Comparison of ENCODE assay signal across 19 cellular contexts in the genomic region with DNA sequence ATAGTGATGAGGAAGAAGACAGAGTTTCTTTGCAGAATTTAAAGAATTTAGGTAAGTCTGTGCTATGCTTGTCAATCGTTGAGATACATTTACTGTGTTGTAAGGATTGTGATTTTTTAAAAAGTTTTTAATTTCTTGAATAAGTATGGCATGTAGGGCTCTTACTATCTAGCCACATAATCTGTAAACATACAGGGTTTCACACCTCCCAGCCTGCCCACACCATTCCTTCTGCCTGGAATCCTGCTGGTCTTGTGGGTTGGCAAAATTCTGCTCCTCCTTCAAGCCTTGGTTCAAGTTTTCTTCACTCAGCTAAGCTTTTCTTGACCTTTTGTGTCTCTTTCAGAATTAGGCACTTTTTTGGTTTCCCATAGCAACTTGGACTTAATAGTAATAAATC.
"Had no signal": no experiment of that assay in that cellular context is flagged by ENCODE, and none has a peak within 500 bp of the region (broad histone marks: within the 10 kb centered on the region; RNA-seq: fewer than 3 reads in every experiment).

No MANE protein-coding gene starts in this region.

- H3K27me3 ChIP-seq: esophagus muscularis mucosa, foreskin keratinocyte, testis, uterus had no signal

- ATAC-seq: foreskin keratinocyte; left colon; stimulated activated naive CD8-positive, alpha-beta T cell treated with anti-CD3 and anti-CD28 coated beads, Interleukin-15, amount 100 ng/mL, for 72 hours; T-cell had no signal

- H3K36me3 ChIP-seq: uterus had no signal

- H3K27me3 Mint-ChIP-seq: stimulated activated naive CD8-positive, alpha-beta T cell treated with anti-CD3 and anti-CD28 coated beads, Interleukin-15, amount 100 ng/mL, for 72 hours; T-cell had no signal

- H3K4me3 ChIP-seq: esophagus muscularis mucosa, lung, SK-N-MC, testis, uterus had no signal

- DNase-seq: activated CD4-positive, alpha-beta T cell treated with anti-CD3 and anti-CD28 coated beads for 4 hours; activated gamma-delta T cell treated with Interleukin-2 at 50 U/mL for 16 hours; activated T-cell treated with anti-CD3 and anti-CD28 coated beads, Interleukin-2, amount 50 U/mL, for 1 hour; amygdala; foreskin keratinocyte; head of caudate nucleus; left colon; stimulated activated CD4-positive, alpha-beta T cell treated with anti-CD3 and anti-CD28 coated beads, Interleukin-2, amount 100 ng/mL, for 48 hours; stimulated activated naive CD8-positive, alpha-beta T cell treated with anti-CD3 and anti-CD28 coated beads, Interleukin-15, amount 100 ng/mL, for 72 hours; T-cell; T1000; testis; uterus; WERI-Rb-1 had no signal

- FAIRE-seq: bronchial epithelial cell had no signal

- H3K9me3 Mint-ChIP-seq: nephron; stimulated activated naive CD8-positive, alpha-beta T cell treated with anti-CD3 and anti-CD28 coated beads, Interleukin-15, amount 100 ng/mL, for 72 hours; T-cell had no signal

- H3K4me3 Mint-ChIP-seq: nephron; stimulated activated naive CD8-positive, alpha-beta T cell treated with anti-CD3 and anti-CD28 coated beads, Interleukin-15, amount 100 ng/mL, for 72 hours; T-cell had no signal

- H3K4me1 ChIP-seq: testis, uterus had no signal

- H3K27ac ChIP-seq: esophagus muscularis mucosa, foreskin keratinocyte, SK-N-MC, testis, uterus had no signal

- H3K9me3 ChIP-seq: esophagus muscularis mucosa, testis, uterus had no signal
